ENCODE assay signal across 8 cellular contexts in genomic region chr12:12563529-12563928, GRCh38. TPM values are rescaled to one million over a fixed set of nuclear protein-coding genes. Genes with fewer than 3 reads are reported as not detected.
DNase-seq lines count a peak whose midpoint lies in the region; ATAC-seq and TF ChIP-seq lines count a peak whose summit lies in the region.

No MANE protein-coding gene starts in this region.

- H3K4me2 ChIP-seq in osteoblast (ENCODE audit: insufficient read depth, low read length) = peak overlapping the region; percentile 91

- H4K20me1 ChIP-seq in osteoblast (ENCODE audit: insufficient read depth, low read length) = no peaks in the 10 kb centered on the region

- peak overlapping the region; percentile 89 for H3K27ac ChIP-seq in osteoblast (ENCODE audit: low read depth, low read length)

- peaks cover 20% of the 10 kb centered on the region for H3K4me1 ChIP-seq in osteoblast (ENCODE audit: insufficient read depth, low read length)

- peaks cover 24% of the 10 kb centered on the region for H3K79me2 ChIP-seq in osteoblast (ENCODE audit: insufficient read depth, low read length)

- DNase-seq in DMS53 (lab: John Stamatoyannopoulos, UW) (peak; percentile 61), NCI-H69 (lab: John Stamatoyannopoulos, UW) (peak; percentile 12), epithelial cell of esophagus (ENCODE audit: low read depth) (peak; percentile 55), osteoblast (ENCODE audit: insufficient read length, low spot score, missing footprints) (peak; percentile 71), T1000 (lab: John Stamatoyannopoulos, UW) (no peak)

- H3K4me3 ChIP-seq in epithelial cell of esophagus (ENCODE audit: low read length) (no peak overlapping the region), osteoblast (ENCODE audit: insufficient read depth, low read length) (no peak overlapping the region)

- H3K9me3 ChIP-seq in osteoblast (ENCODE audit: low read depth, low read length) = peaks cover 3% of the 10 kb centered on the region

- peak overlapping the region; percentile 88 for H2AFZ ChIP-seq in osteoblast (ENCODE audit: low read length)

- H3K36me3 ChIP-seq in osteoblast (ENCODE audit: insufficient read depth, low read length) = no peaks in the 10 kb centered on the region

- ATAC-seq in GM19463 (IDR thresholded peaks at IDR 0.05; ENCODE audit: unreplicated experiment) (no peak), GM21423 (IDR thresholded peaks at IDR 0.05; ENCODE audit: unreplicated experiment) (no peak), GM18868 (IDR thresholded peaks at IDR 0.05; ENCODE audit: unreplicated experiment) (no peak)

- no peak for TF ChIP-seq CTCF in epithelial cell of esophagus (IDR thresholded peaks at IDR 0.05; ENCODE audit: insufficient read depth, low read depth, low read length, missing control alignments)
- no peak for TF ChIP-seq CTCF in osteoblast (IDR thresholded peaks at IDR 0.05; ENCODE audit: extremely low read depth, low read depth, low read length)

- H3K27me3 ChIP-seq in osteoblast (ENCODE audit: insufficient read depth, low read length) = no peaks in the 10 kb centered on the region

RNA-seq across cellular contexts. Expression of gene DUSP16, which starts 0.9 kb away (rescaled TPM):
- total RNA-seq in osteoblast = 5.1 and 5.3 TPM in 2 replicates

RNA-seq across cellular contexts. Expression of gene CREBL2, which starts 48.1 kb away (rescaled TPM):
- 47.0 and 54.5 TPM in 2 replicates for total RNA-seq in osteoblast
